In the genomic region with DNA sequence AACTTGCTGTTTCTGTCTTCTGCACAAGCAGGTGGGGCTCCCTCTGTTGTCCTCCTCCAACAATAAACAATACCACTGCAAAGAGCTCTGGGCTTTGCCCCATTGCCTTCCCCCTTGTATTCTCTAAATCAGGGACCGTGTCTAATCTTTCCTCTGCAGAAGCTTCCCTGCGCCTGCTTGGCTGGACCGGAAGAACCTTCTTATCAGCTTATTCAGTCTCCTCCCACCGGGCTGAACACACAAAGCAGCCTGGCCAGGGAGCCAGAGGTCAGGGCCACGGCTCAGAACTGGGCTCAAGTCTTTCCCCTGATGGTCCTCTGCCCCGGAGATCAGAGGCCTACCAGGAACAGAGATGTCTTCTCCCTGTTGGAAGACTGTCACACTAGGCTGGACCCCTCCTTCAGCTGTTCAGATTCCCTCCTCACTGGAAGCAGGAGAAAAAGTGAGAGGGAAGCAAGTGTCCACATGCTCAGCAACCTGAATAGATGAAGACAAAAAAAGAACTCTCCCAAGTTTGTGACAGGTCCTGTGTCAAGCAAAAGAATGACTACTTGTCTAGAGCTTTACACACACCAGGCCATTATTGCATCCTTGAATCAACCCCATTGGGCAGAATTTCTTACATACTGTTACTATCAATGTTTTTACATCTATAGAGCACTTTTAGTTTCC, we compare ENCODE assay signal across 8 cellular contexts.
DNase-seq lines count a peak whose midpoint lies in the region; ATAC-seq and TF ChIP-seq lines count a peak whose summit lies in the region.
"Had no signal": no experiment of that assay in that cellular context is flagged by ENCODE, and none has a peak within 500 bp of the region (broad histone marks: within the 10 kb centered on the region; RNA-seq: fewer than 3 reads in every experiment).

No MANE protein-coding gene starts in this region.

- peak; percentile 55 for ATAC-seq in GM18907 (IDR thresholded peaks at IDR 0.05; ENCODE audit: unreplicated experiment)
- ATAC-seq in HG03354 (IDR thresholded peaks at IDR 0.05; ENCODE audit: poor library complexity, severe bottlenecking, unreplicated experiment) = peak; percentile 60
- peak; percentile 10 for ATAC-seq in stimulated activated memory B cell treated with anti-CD40 and anti-IgM and Interleukin-4, amounts not matched to agents 10 μg/mL and 1 μg/mL and 100 μg/mL, for 72 hours
- ATAC-seq in HG03175 (IDR thresholded peaks at IDR 0.05; ENCODE audit: unreplicated experiment) = no peak

- H3K27ac Mint-ChIP-seq in stimulated activated memory B cell treated with anti-CD40 and anti-IgM and Interleukin-4, amounts not matched to agents 10 μg/mL and 1 μg/mL and 100 μg/mL, for 72 hours = peak overlapping the region; percentile 77

- peak overlapping the region; percentile 85 for H3K27ac ChIP-seq in WERI-Rb-1
- H3K27ac ChIP-seq: SK-N-MC had no signal

- DNase-seq in WERI-Rb-1 (peak; percentile 94), iPS-NIHi7 (ENCODE audit: extremely low spot score) (peak; percentile 44), NCI-H446 treated with DMSO at 0.1 percent for 48 hours (lab: John Stamatoyannopoulos, UW) (no peak)

- H3K9me3 Mint-ChIP-seq in stimulated activated memory B cell treated with anti-CD40 and anti-IgM and Interleukin-4, amounts not matched to agents 10 μg/mL and 1 μg/mL and 100 μg/mL, for 72 hours = no peaks in the 10 kb centered on the region

- no peaks in the 10 kb centered on the region for H3K27me3 Mint-ChIP-seq in stimulated activated memory B cell treated with anti-CD40 and anti-IgM and Interleukin-4, amounts not matched to agents 10 μg/mL and 1 μg/mL and 100 μg/mL, for 72 hours

- H3K4me1 Mint-ChIP-seq in stimulated activated memory B cell treated with anti-CD40 and anti-IgM and Interleukin-4, amounts not matched to agents 10 μg/mL and 1 μg/mL and 100 μg/mL, for 72 hours = peaks cover 66% of the 10 kb centered on the region

- H3K27me3 ChIP-seq in WERI-Rb-1 (ENCODE audit: insufficient read depth, low read depth, severe bottlenecking) = no peaks in the 10 kb centered on the region

- H3K36me3 Mint-ChIP-seq in stimulated activated memory B cell treated with anti-CD40 and anti-IgM and Interleukin-4, amounts not matched to agents 10 μg/mL and 1 μg/mL and 100 μg/mL, for 72 hours = peaks cover 37% of the 10 kb centered on the region

- peak overlapping the region; percentile 41 for H3K4me3 Mint-ChIP-seq in stimulated activated memory B cell treated with anti-CD40 and anti-IgM and Interleukin-4, amounts not matched to agents 10 μg/mL and 1 μg/mL and 100 μg/mL, for 72 hours

- no peaks in the 10 kb centered on the region for H3K36me3 ChIP-seq in WERI-Rb-1

- no peaks in the 10 kb centered on the region for H3K9me3 ChIP-seq in WERI-Rb-1 (ENCODE audit: severe bottlenecking)

- no peak overlapping the region for H3K4me3 ChIP-seq in WERI-Rb-1 (ENCODE audit: low read depth, low read length)
- H3K4me3 ChIP-seq: SK-N-MC had no signal

- TF ChIP-seq CTCF in WERI-Rb-1 (IDR thresholded peaks at IDR 0.05; ENCODE audit: low read depth, low read length) = peak; percentile 28; the same call in 1 of the 2 replicates
